In genomic region chr6:139252018-139252390, GRCh38 we compare ENCODE assay signal across 26 cellular contexts. TPM values are rescaled to one million over a fixed set of nuclear protein-coding genes. Genes with fewer than 3 reads are reported as not detected.
DNase-seq lines count a peak whose midpoint lies in the region; ATAC-seq and TF ChIP-seq lines count a peak whose summit lies in the region.
"Had no signal": no experiment of that assay in that cellular context is flagged by ENCODE, and none has a peak within 500 bp of the region (broad histone marks: within the 10 kb centered on the region; RNA-seq: fewer than 3 reads in every experiment).

No MANE protein-coding gene starts in this region.

- H3K4me1 ChIP-seq in right atrium auricular region (peaks cover 0 to 27% of the 10 kb centered on the region in 2 donors), tibial artery (peaks cover 0 to 48% (median 22%) of the 10 kb centered on the region in 4 donors)
- peaks cover 21 to 23% of the 10 kb centered on the region in 2 donors for H3K4me1 ChIP-seq in naive thymus-derived CD4-positive, alpha-beta T cell (ENCODE audit: control insufficient read depth in 2 of 2, insufficient read depth in 2 of 2, low read length in 2 of 2)

- H3K27me3 ChIP-seq in right atrium auricular region (no peaks in the 10 kb centered on the region), tibial artery (no peaks in the 10 kb centered on the region)
- H3K27me3 ChIP-seq in naive thymus-derived CD4-positive, alpha-beta T cell (ENCODE audit: control insufficient read depth in 2 of 2, insufficient read depth in 2 of 2, low read length in 2 of 2), result no peaks in the 10 kb centered on the region

- peaks cover 16% of the 10 kb centered on the region for H3K36me3 ChIP-seq in right atrium auricular region
- H3K36me3 ChIP-seq in naive thymus-derived CD4-positive, alpha-beta T cell (ENCODE audit: control insufficient read depth in 2 of 3, insufficient read depth in 3 of 3, low read length in 3 of 3), result no peaks in the 10 kb centered on the region
- H3K36me3 ChIP-seq in tibial artery, result no peaks in the 10 kb centered on the region
- H3K36me3 ChIP-seq: lower lobe of right lung had no signal

- peak overlapping the region; percentile 62 for H3K4me3 Mint-ChIP-seq in T-helper 2 cell treated with Interferon-gamma antibody and Interleukin-4, amounts not matched to agents 5 μg/mL and 100 μg/mL, for 36 hours
- peak overlapping the region in 4 of 10 donors; percentile 8 to 85 (median 32) for H3K4me3 Mint-ChIP-seq in naive thymus-derived CD4-positive, alpha-beta T cell
- H3K4me3 Mint-ChIP-seq: activated CD4-positive, alpha-beta T cell treated with anti-CD3 and anti-CD28 coated beads for 36 hours; GM23338; HFFc6 had no signal

- no peaks in the 10 kb centered on the region for H3K27me3 Mint-ChIP-seq in T-helper 2 cell treated with Interferon-gamma antibody and Interleukin-4, amounts not matched to agents 5 μg/mL and 100 μg/mL, for 36 hours (ENCODE audit: low read depth)
- H3K27me3 Mint-ChIP-seq in naive thymus-derived CD4-positive, alpha-beta T cell, result no peaks in the 10 kb centered on the region
- H3K27me3 Mint-ChIP-seq: activated CD4-positive, alpha-beta T cell treated with anti-CD3 and anti-CD28 coated beads for 36 hours; brain; progenitor cell of endocrine pancreas had no signal

- peak overlapping the region; percentile 62 for H3K27ac Mint-ChIP-seq in T-helper 2 cell treated with Interferon-gamma antibody and Interleukin-4, amounts not matched to agents 5 μg/mL and 100 μg/mL, for 36 hours
- H3K27ac Mint-ChIP-seq in naive thymus-derived CD4-positive, alpha-beta T cell, result peak overlapping the region in 6 of 9 donors; percentile 43 to 97 (median 79)
- H3K27ac Mint-ChIP-seq: GM23338, HFFc6, progenitor cell of endocrine pancreas had no signal

- H3K36me3 Mint-ChIP-seq in T-helper 2 cell treated with Interferon-gamma antibody and Interleukin-4, amounts not matched to agents 5 μg/mL and 100 μg/mL, for 36 hours (ENCODE audit: low read depth), result peaks cover 4% of the 10 kb centered on the region
- peaks cover 0 to 15% (median 0%) of the 10 kb centered on the region in 5 donors for H3K36me3 Mint-ChIP-seq in naive thymus-derived CD4-positive, alpha-beta T cell
- H3K36me3 Mint-ChIP-seq: brain had no signal

- peaks cover 33% of the 10 kb centered on the region for H3K4me1 Mint-ChIP-seq in T-helper 2 cell treated with Interferon-gamma antibody and Interleukin-4, amounts not matched to agents 5 μg/mL and 100 μg/mL, for 36 hours (ENCODE audit: low read depth)
- H3K4me1 Mint-ChIP-seq in naive thymus-derived CD4-positive, alpha-beta T cell, result peaks cover 24 to 56% (median 52%) of the 10 kb centered on the region in 7 donors
- H3K4me1 Mint-ChIP-seq: GM23338 had no signal

- no peak overlapping the region for H3K4me3 ChIP-seq in right atrium auricular region
- no peak overlapping the region for H3K4me3 ChIP-seq in naive thymus-derived CD4-positive, alpha-beta T cell (ENCODE audit: low read length)
- H3K4me3 ChIP-seq in tibial artery, result no peak overlapping the region
- no peak overlapping the region for H3K4me3 ChIP-seq in foreskin fibroblast (ENCODE audit: low read depth in 1 of 2, low read length in 2 of 2)
- H3K4me3 ChIP-seq: GM23338, lower lobe of right lung, mucosa of descending colon, PC-9 had no signal

- TF ChIP-seq CTCF in right atrium auricular region (IDR thresholded peaks at IDR 0.05) (no peak), tibial artery (IDR thresholded peaks at IDR 0.05) (no peak), foreskin fibroblast (IDR thresholded peaks at IDR 0.05; ENCODE audit: low read depth, low read length) (no peak)

- no peak for ATAC-seq in naive thymus-derived CD4-positive, alpha-beta T cell
- ATAC-seq: activated CD4-positive, alpha-beta T cell treated with anti-CD3 and anti-CD28 coated beads for 36 hours; GM23338; lower lobe of right lung; mucosa of descending colon had no signal

- peak overlapping the region; percentile 64 to 86 for H3K27ac ChIP-seq in right atrium auricular region
- no peak overlapping the region for H3K27ac ChIP-seq in naive thymus-derived CD4-positive, alpha-beta T cell (ENCODE audit: low read depth, low read length)
- peak overlapping the region; percentile 45 to 55 for H3K27ac ChIP-seq in tibial artery
- H3K27ac ChIP-seq: lower lobe of right lung, PC-9 had no signal

- H3K9me3 Mint-ChIP-seq in T-helper 2 cell treated with Interferon-gamma antibody and Interleukin-4, amounts not matched to agents 5 μg/mL and 100 μg/mL, for 36 hours, result no peaks in the 10 kb centered on the region
- H3K9me3 Mint-ChIP-seq in naive thymus-derived CD4-positive, alpha-beta T cell, result peaks cover 0 to 2% (median 0%) of the 10 kb centered on the region in 11 donors
- H3K9me3 Mint-ChIP-seq: brain, GM23338, HFFc6 had no signal

- no peak for DNase-seq in T-helper 2 cell treated with Interferon-gamma antibody and Interleukin-4, amounts not matched to agents 5 μg/mL and 100 μg/mL, for 36 hours (ENCODE audit: low spot score)
- no peak for DNase-seq in T-helper 2 cell
- DNase-seq in right atrium auricular region (ENCODE audit: low spot score), result no peak
- DNase-seq in cardiac septum (ENCODE audit: low spot score), result no peak
- DNase-seq in naive thymus-derived CD4-positive, alpha-beta T cell, result no peak
- DNase-seq in tibial artery, result no peak
- DNase-seq in foreskin fibroblast, result no peak
- no peak for DNase-seq in GM19238 (ENCODE audit: insufficient read length, low spot score)
- DNase-seq: 8988T; activated CD4-positive, alpha-beta T cell treated with anti-CD3 and anti-CD28 coated beads for 36 hours; activated CD8-positive, alpha-beta memory T cell treated with anti-CD3 and anti-CD28 coated beads, Interleukin-2, amount 50 U/mL, for 4 hours; activated gamma-delta T cell; effector memory CD4-positive, alpha-beta T cell; GF-D8; HFFc6; IMR-90; islet precursor cell; lower lobe of right lung; mucosa of descending colon; NCI-H1105; NCI-H2029 treated with DMSO at 0.1 percent for 48 hours; NCI-H446 treated with DMSO at 0.1 percent for 48 hours had no signal

- intact Hi-C loops in cardiac septum (cut with DNase I) (loop anchor here (5.0 to 10.0 kb wide), 2 partner anchors 40 to 83 kb away; partner anchors contain the start of gene TXLNB), tibial artery (cut with DNase I; ENCODE audit: low total_unique reads) (no loop called here)
- intact Hi-C loops in naive thymus-derived CD4-positive, alpha-beta T cell (cut with micrococcal nuclease), result loop anchor here in 1 of 2 donors (5.0 kb wide), 1 partner anchor 225 kb away; the partner anchor contains the start of gene ABRACL

- POLR2A ChIA-PET in naive thymus-derived CD4-positive, alpha-beta T cell (lab: Charles Lee), result interaction anchor here (1.3 kb wide), 1 partner anchor 39 kb away, joined by 4 read pairs; the partner anchor contains the start of gene TXLNB

- H3K9me3 ChIP-seq in right atrium auricular region (no peaks in the 10 kb centered on the region), tibial artery (no peaks in the 10 kb centered on the region)
- no peaks in the 10 kb centered on the region for H3K9me3 ChIP-seq in naive thymus-derived CD4-positive, alpha-beta T cell (ENCODE audit: control insufficient read depth in 2 of 3, low read length in 3 of 3)
- H3K9me3 ChIP-seq: lower lobe of right lung, mucosa of descending colon had no signal

- CTCF ChIA-PET in naive thymus-derived CD4-positive, alpha-beta T cell (lab: Charles Lee), result interaction anchor here (0.7 to 1.3 kb wide), 2 partner anchors 30 to 108 kb away, joined by 3 read pairs; no protein-coding TSS in a partner anchor

RNA-seq across cellular contexts. Expression of gene TXLNB, which starts 39.8 kb away (rescaled TPM):
- total RNA-seq in right atrium auricular region (100 to 1,000 TPM in 1 of 2 donors, 10 to 100 TPM in 1; 74.7 to 132 TPM), cardiac septum (135 TPM)
- 1 to 10 TPM in 1 of 5 experiments, under 1 TPM in 4; 0.29 to 1.1 (median 0.66) TPM for total RNA-seq in naive thymus-derived CD4-positive, alpha-beta T cell
- polyA plus RNA-seq in naive thymus-derived CD4-positive, alpha-beta T cell, result under 1 TPM; 0.12 to 0.44 TPM
- total RNA-seq: progenitor cell of endocrine pancreas had no signal

Comparison
In these comparisons a context has a peak if more than half of its experiments do, and no peak if none do; other contexts are left out.
1. RNA of gene TXLNB, which starts 39.8 kb away (total RNA-seq): 135 TPM in cardiac septum (single experiment) and 74.7 to 132 TPM in right atrium auricular region; 0.29 to 1.1 TPM in naive thymus-derived CD4-positive, alpha-beta T cell; every median in the first group is over 10 times any median in the second.